ENCODE assay signal across 2 cellular contexts in genomic region chr4:138348055-138348454, GRCh38.
TF ChIP-seq lines count a peak whose summit lies in the region.

No MANE protein-coding gene starts in this region.

TF ChIP-seq in H1, 55 proteins besides CTCF, POLR2A, EP300 and RAD21 (continued from another document):
- TF ChIP-seq ATF2 (IDR thresholded peaks at IDR 0.05; ENCODE audit: low read length) = no peak
- no peak for TF ChIP-seq CTBP2 (IDR thresholded peaks at IDR 0.05; ENCODE audit: borderline replicate concordance, insufficient read depth, insufficient read length, low read length)

TF ChIP-seq in SK-N-SH treated with all-trans-retinoic acid at 6 μM for 48 hours, 23 proteins besides CTCF, POLR2A, EP300 and RAD21 (continued from another document):
- TF ChIP-seq CSRNP3 (CRISPR knock-in tag; IDR thresholded peaks at IDR 0.05) (no peak), ZNF70 (CRISPR knock-in tag; IDR thresholded peaks at IDR 0.05) (no peak), POU6F1 (CRISPR knock-in tag; IDR thresholded peaks at IDR 0.05; ENCODE audit: borderline replicate concordance, low read depth) (no peak), ZNF8 (CRISPR knock-in tag; IDR thresholded peaks at IDR 0.05) (no peak), PPARA (CRISPR knock-in tag; IDR thresholded peaks at IDR 0.05; ENCODE audit: borderline replicate concordance) (no peak), ESRRG (CRISPR knock-in tag; IDR thresholded peaks at IDR 0.05) (no peak), ZNF565 (CRISPR knock-in tag; conservative IDR thresholded peaks at IDR 0.05; ENCODE audit: low read depth) (no peak), ARNTL (CRISPR knock-in tag; IDR thresholded peaks at IDR 0.05; ENCODE audit: borderline replicate concordance, low read depth) (no peak)
